1 cellular context compared by ENCODE assay signal in genomic region chr1:117146570-117147340, GRCh38.
A peak's percentile ranks its signal among the peaks of the same experiment; 100 is the strongest.
TF ChIP-seq lines count a peak whose summit lies in the region.

No MANE protein-coding gene starts in this region.

TF ChIP-seq in HEK293, 187 proteins besides CTCF, POLR2A, EP300 and RAD21 (continued from another document and continues in another):
- TF ChIP-seq PRDM10 (tag by site-specific recombination; IDR thresholded peaks at IDR 0.05) (peak; percentile 35), ZNF114 (tag by site-specific recombination; IDR thresholded peaks at IDR 0.05) (no peak), ZBTB8A (tag by site-specific recombination; IDR thresholded peaks at IDR 0.05) (peak; percentile 10; the same call in 1 of the 2 replicates), ZNF398 (tag by site-specific recombination; IDR thresholded peaks at IDR 0.05) (peak; percentile 20; the same call in 1 of the 2 replicates), OVOL3 (tag by site-specific recombination; IDR thresholded peaks at IDR 0.05) (no peak), ZNF843 (tag by site-specific recombination; IDR thresholded peaks at IDR 0.05) (peak; percentile 59; the same call in 1 of the 2 replicates), ZNF629 (tag by site-specific recombination; IDR thresholded peaks at IDR 0.05) (peak; percentile 70), KLF16 (tag by site-specific recombination; IDR thresholded peaks at IDR 0.05) (peak; percentile 23; the same call in 1 of the 2 replicates), PATZ1 (tag by site-specific recombination; IDR thresholded peaks at IDR 0.05) (peak; percentile 75), KLF10 (tag by site-specific recombination; IDR thresholded peaks at IDR 0.05) (peak; percentile 36; the same call in 1 of the 2 replicates), ZNF184 (tag by site-specific recombination; IDR thresholded peaks at IDR 0.05) (0 out of 2 replicates have a peak, but pooled peaks have one; percentile 62), ZNF10 (tag by site-specific recombination; IDR thresholded peaks at IDR 0.05) (0 out of 2 replicates have a peak, but pooled peaks have one; percentile 16), SP7 (tag by site-specific recombination; IDR thresholded peaks at IDR 0.05) (peak; percentile 86), KLF8 (tag by site-specific recombination; IDR thresholded peaks at IDR 0.05) (0 out of 2 replicates have a peak, but pooled peaks have one; percentile 14), ZNF660 (tag by site-specific recombination; IDR thresholded peaks at IDR 0.05) (peak; percentile 97), ZNF174 (tag by site-specific recombination; IDR thresholded peaks at IDR 0.05) (no peak), ZNF221 (tag by site-specific recombination; IDR thresholded peaks at IDR 0.05; ENCODE audit: borderline replicate concordance) (no peak), ZNF837 (tag by site-specific recombination; IDR thresholded peaks at IDR 0.05) (no peak), ZNF704 (tag by site-specific recombination; IDR thresholded peaks at IDR 0.05) (no peak), ZBTB20 (tag by site-specific recombination; IDR thresholded peaks at IDR 0.05) (peak; percentile 6; the same call in 1 of the 2 replicates), ZNF169 (tag by site-specific recombination; IDR thresholded peaks at IDR 0.05) (no peak), FEZF1 (tag by site-specific recombination; IDR thresholded peaks at IDR 0.05) (peak; percentile 51; the same call in 1 of the 2 replicates), PRDM1 (tag by site-specific recombination; IDR thresholded peaks at IDR 0.05) (no peak), BCL11A (tag by site-specific recombination; IDR thresholded peaks at IDR 0.05; ENCODE audit: low read depth) (0 out of 2 replicates have a peak, but pooled peaks have one; percentile 35), ZNF274 (IDR thresholded peaks at IDR 0.05; ENCODE audit: low read length) (no peak), ZNF274 (tag by site-specific recombination; IDR thresholded peaks at IDR 0.05; ENCODE audit: borderline replicate concordance) (no peak), PRDM6 (tag by site-specific recombination; IDR thresholded peaks at IDR 0.05) (peak; percentile 81), HOXD13 (CRISPR knock-in tag; IDR thresholded peaks at IDR 0.05; ENCODE audit: borderline replicate concordance) (peak; percentile 80), ZNF132 (tag by site-specific recombination; IDR thresholded peaks at IDR 0.05; ENCODE audit: borderline replicate concordance) (no peak), ZNF157 (tag by site-specific recombination; IDR thresholded peaks at IDR 0.05) (no peak), INSM2 (tag by site-specific recombination; IDR thresholded peaks at IDR 0.05) (peak; percentile 34; the same call in 1 of the 2 replicates), ZNF366 (tag by site-specific recombination; conservative IDR thresholded peaks at IDR 0.05) (peak; percentile 38), ZNF280C (tag by site-specific recombination; IDR thresholded peaks at IDR 0.05) (no peak), ATF2 (tag by site-specific recombination; IDR thresholded peaks at IDR 0.05; ENCODE audit: low read depth) (peak; percentile 16; the same call in 1 of the 2 replicates), REST (tag by site-specific recombination; IDR thresholded peaks at IDR 0.05) (0 out of 2 replicates have a peak, but pooled peaks have one; percentile 21), ZEB2 (tag by site-specific recombination; IDR thresholded peaks at IDR 0.05) (peak; percentile 75)
